ENCODE assay signal across 17 cellular contexts in the genomic region with DNA sequence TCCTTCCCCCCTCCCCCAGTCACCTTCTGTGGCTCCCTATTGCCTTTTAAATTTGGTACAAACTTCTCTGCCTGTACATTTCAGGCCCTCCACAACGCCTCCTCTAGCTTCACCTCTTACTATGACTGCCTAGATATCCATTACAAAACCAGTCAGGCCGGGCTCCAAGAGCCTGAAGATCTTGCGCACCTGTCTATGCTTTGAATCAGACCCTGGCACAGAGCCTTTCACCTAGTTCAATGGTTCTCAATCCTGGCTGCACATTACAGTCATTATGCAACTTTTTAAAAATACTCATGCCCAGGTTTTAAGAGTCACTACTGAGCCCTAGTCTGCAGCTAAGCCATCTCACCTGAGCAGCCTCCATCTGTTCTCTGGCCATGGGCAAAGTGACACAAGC. TPM values are rescaled to one million over a fixed set of nuclear protein-coding genes. Genes with fewer than 3 reads are reported as not detected.
A peak's percentile ranks its signal among the peaks of the same experiment; 100 is the strongest.
DNase-seq lines count a peak whose midpoint lies in the region; ATAC-seq and TF ChIP-seq lines count a peak whose summit lies in the region.
"Had no signal": no experiment of that assay in that cellular context is flagged by ENCODE, and none has a peak within 500 bp of the region (broad histone marks: within the 10 kb centered on the region; RNA-seq: fewer than 3 reads in every experiment).

No MANE protein-coding gene starts in this region.

- no peak overlapping the region for H2AFZ ChIP-seq in H9 (ENCODE audit: low read length)
- H2AFZ ChIP-seq: parathyroid adenoma had no signal

- no peak overlapping the region for H2BK12ac ChIP-seq in H9 (ENCODE audit: insufficient read length, low read depth, low read length)

- H4K20me1 ChIP-seq in H9 (ENCODE audit: control insufficient read depth, insufficient read depth, insufficient read length) = no peaks in the 10 kb centered on the region

- H2AK5ac ChIP-seq in H9 (ENCODE audit: insufficient read length, low read length) = no peak overlapping the region

- H3K4me1 Mint-ChIP-seq in CD14-positive monocyte (peaks cover 31% of the 10 kb centered on the region), H9 (peaks cover 4 to 6% of the 10 kb centered on the region in 2 experiments; a peak in 3 of 4 replicates)
- H3K4me1 Mint-ChIP-seq in central memory CD8-positive, alpha-beta T cell = peaks cover 11% of the 10 kb centered on the region
- H3K4me1 Mint-ChIP-seq in natural killer cell treated with Interleukin-12 subunit alpha and Interleukin-12 subunit beta and Interleukin-15 and Interleukin-18, amount 100 ng/mL, for 72 hours (ENCODE audit: low read depth in 2 of 2) = peaks cover 11 to 16% of the 10 kb centered on the region in 2 donors

- no peak overlapping the region for H3K4me3 ChIP-seq in right atrium auricular region
- H3K4me3 ChIP-seq: adrenal gland, mucosa of descending colon had no signal

- H3K27ac ChIP-seq in H9 (ENCODE audit: insufficient read length, low read depth, low read length) (no peak overlapping the region), right atrium auricular region (no peak overlapping the region)
- H3K27ac ChIP-seq: adrenal gland, parathyroid adenoma had no signal

- no CpG with 5 or more reads among the region's 3 CpGs for WGBS in H9 (ENCODE audit: extremely low coverage, insufficient read length, low lambda C conversion rate)

- no peak overlapping the region for H3K4me2 ChIP-seq in H9 (ENCODE audit: insufficient read depth, insufficient read length, low read length)

- H3T11ph ChIP-seq in H9 (ENCODE audit: low read length) = no peak overlapping the region

- H2BK5ac ChIP-seq in H9 (ENCODE audit: insufficient read length, low read length) = no peak overlapping the region

- H4K5ac ChIP-seq in H9 (ENCODE audit: insufficient read length, low read depth, low read length) = no peak overlapping the region

- no peak overlapping the region for H3K9ac ChIP-seq in H9 (ENCODE audit: extremely low read depth, insufficient read length, low read length)
- H3K9ac ChIP-seq: parathyroid adenoma had no signal

- DNase-seq in CD14-positive monocyte (ENCODE audit: low spot score) (no peak), H9 (no peak), right atrium auricular region (ENCODE audit: low spot score) (no peak)
- no peak for DNase-seq in central memory CD8-positive, alpha-beta T cell (ENCODE audit: low spot score in 2 of 2)
- DNase-seq in natural killer cell treated with Interleukin-12 subunit alpha and Interleukin-12 subunit beta and Interleukin-15 and Interleukin-18, amount 100 ng/mL, for 72 hours (ENCODE audit: low spot score) = no peak
- DNase-seq: adrenal gland; cerebellar nuclear complex; GF-D8; hypothalamus; IMR-90; kidney glomerular epithelial cell; mucosa of descending colon; NCI-H1694; stimulated activated CD4-positive, alpha-beta T cell treated with anti-CD3 and anti-CD28 coated beads, Interleukin-4, amount 100 ng/mL, for 1 hour had no signal

- H2BK120ac ChIP-seq in H9 (ENCODE audit: low read depth, low read length, poor library complexity, severe bottlenecking) = no peak overlapping the region

- H3K23me2 ChIP-seq in H9 (ENCODE audit: insufficient read length, low read depth, low read length, poor library complexity, severe bottlenecking) = peaks cover 7% of the 10 kb centered on the region

- H3K36me3 Mint-ChIP-seq in CD14-positive monocyte = peaks cover 13 to 15% of the 10 kb centered on the region in 2 donors
- H3K36me3 Mint-ChIP-seq in H9 (ENCODE audit: insufficient read depth in 1 of 3, low read depth in 3 of 3) = peaks cover 2 to 17% (median 5%) of the 10 kb centered on the region in 3 experiments
- H3K36me3 Mint-ChIP-seq in central memory CD8-positive, alpha-beta T cell (ENCODE audit: insufficient read depth) = peaks cover 4% of the 10 kb centered on the region
- peaks cover 11% of the 10 kb centered on the region for H3K36me3 Mint-ChIP-seq in natural killer cell treated with Interleukin-12 subunit alpha and Interleukin-12 subunit beta and Interleukin-15 and Interleukin-18, amount 100 ng/mL, for 72 hours

- ATAC-seq in central memory CD8-positive, alpha-beta T cell (replicated peaks; ENCODE audit: extremely low read depth, poor library complexity, severe bottlenecking) = no peak
- ATAC-seq in natural killer cell treated with Interleukin-12 subunit alpha and Interleukin-12 subunit beta and Interleukin-15 and Interleukin-18, amount 100 ng/mL, for 72 hours = no peak
- ATAC-seq in GM19452 (IDR thresholded peaks at IDR 0.05; ENCODE audit: unreplicated experiment) (no peak), HG02973 (IDR thresholded peaks at IDR 0.05; ENCODE audit: unreplicated experiment) (no peak)
- ATAC-seq: mucosa of descending colon had no signal

- no peaks in the 10 kb centered on the region for H3K79me2 ChIP-seq in H9 (ENCODE audit: insufficient read depth, low read length)
- H3K79me2 ChIP-seq: parathyroid adenoma had no signal

- peaks cover 0 to 15% (median 11%) of the 10 kb centered on the region in 7 donors for H3K9me3 Mint-ChIP-seq in CD14-positive monocyte
- peaks cover 18 to 19% of the 10 kb centered on the region in 2 experiments for H3K9me3 Mint-ChIP-seq in H9
- no peaks in the 10 kb centered on the region for H3K9me3 Mint-ChIP-seq in central memory CD8-positive, alpha-beta T cell
- H3K9me3 Mint-ChIP-seq in natural killer cell treated with Interleukin-12 subunit alpha and Interleukin-12 subunit beta and Interleukin-15 and Interleukin-18, amount 100 ng/mL, for 72 hours = peaks cover 2% of the 10 kb centered on the region

- no peak overlapping the region for H4K8ac ChIP-seq in H9 (replicated peaks; ENCODE audit: insufficient read length, low read depth, low read length)

- H3K27ac Mint-ChIP-seq in CD14-positive monocyte = peak overlapping the region in 1 of 7 donors; percentile 5
- H3K27ac Mint-ChIP-seq in H9 = no peak overlapping the region
- peak overlapping the region; percentile 76 for H3K27ac Mint-ChIP-seq in central memory CD8-positive, alpha-beta T cell (ENCODE audit: low read depth)
- peak overlapping the region; percentile 42 to 55 for H3K27ac Mint-ChIP-seq in natural killer cell treated with Interleukin-12 subunit alpha and Interleukin-12 subunit beta and Interleukin-15 and Interleukin-18, amount 100 ng/mL, for 72 hours

- H3K9me3 ChIP-seq in H9 (ENCODE audit: control insufficient read depth, low read depth, low read length) = no peaks in the 10 kb centered on the region
- peaks cover 0 to 9% of the 10 kb centered on the region in 2 donors for H3K9me3 ChIP-seq in right atrium auricular region
- H3K9me3 ChIP-seq: adrenal gland, mucosa of descending colon had no signal

- no peak overlapping the region for H3K56ac ChIP-seq in H9 (ENCODE audit: insufficient read length, low read depth, low read length)

- H3K79me1 ChIP-seq in H9 (ENCODE audit: insufficient read depth, low read depth, low read length, poor library complexity, severe bottlenecking) = no peaks in the 10 kb centered on the region

- H3K4me3 Mint-ChIP-seq in CD14-positive monocyte (peak overlapping the region; percentile 44 to 62), H9 (peak overlapping the region; percentile 24 to 43; a peak in 4 of 5 replicates)
- peak overlapping the region; percentile 49 for H3K4me3 Mint-ChIP-seq in central memory CD8-positive, alpha-beta T cell
- peak overlapping the region; percentile 69 for H3K4me3 Mint-ChIP-seq in natural killer cell treated with Interleukin-12 subunit alpha and Interleukin-12 subunit beta and Interleukin-15 and Interleukin-18, amount 100 ng/mL, for 72 hours

- H3K18ac ChIP-seq in H9 (ENCODE audit: insufficient read length, low read depth, low read length) = no peak overlapping the region

- H3K27me3 ChIP-seq in H9 (ENCODE audit: insufficient read depth, low read length) (peaks cover 7% of the 10 kb centered on the region; the same call in 1 of the 2 replicates), right atrium auricular region (no peaks in the 10 kb centered on the region)
- H3K27me3 ChIP-seq: adrenal gland had no signal

- no peak overlapping the region for H3K23ac ChIP-seq in H9 (ENCODE audit: insufficient read length, low read depth, low read length)

- H2BK15ac ChIP-seq in H9 (ENCODE audit: low read depth, low read length) = no peak overlapping the region

- H3K4me1 ChIP-seq in H9 (ENCODE audit: insufficient read depth, low read length) = no peaks in the 10 kb centered on the region
- peaks cover 0 to 14% of the 10 kb centered on the region in 2 donors for H3K4me1 ChIP-seq in right atrium auricular region
- H3K4me1 ChIP-seq: adrenal gland, parathyroid adenoma had no signal

- intact Hi-C loops in CD14-positive monocyte (cut with micrococcal nuclease) = no loop called here

- no peak overlapping the region for H3K4ac ChIP-seq in H9 (ENCODE audit: low read depth, low read length)

- H2BK20ac ChIP-seq in H9 (ENCODE audit: low read depth, low read length, poor library complexity, severe bottlenecking) = no peak overlapping the region

- no peak for TF ChIP-seq CTCF in CD14-positive monocyte (IDR thresholded peaks at IDR 0.05)
- TF ChIP-seq CTCF in H9 (conservative IDR thresholded peaks at IDR 0.05) = no peak
- no peak for TF ChIP-seq CTCF in right atrium auricular region (IDR thresholded peaks at IDR 0.05)

- H3K27me3 Mint-ChIP-seq in CD14-positive monocyte (ENCODE audit: low read depth in 3 of 3) (peaks cover 7 to 10% (median 9%) of the 10 kb centered on the region in 3 donors), H9 (ENCODE audit: low read depth) (peaks cover 52% of the 10 kb centered on the region)
- H3K27me3 Mint-ChIP-seq in central memory CD8-positive, alpha-beta T cell = peaks cover 31% of the 10 kb centered on the region
- H3K27me3 Mint-ChIP-seq in natural killer cell treated with Interleukin-12 subunit alpha and Interleukin-12 subunit beta and Interleukin-15 and Interleukin-18, amount 100 ng/mL, for 72 hours = peaks cover 16 to 24% of the 10 kb centered on the region in 2 donors

- no peak overlapping the region for H4K91ac ChIP-seq in H9 (ENCODE audit: insufficient read length, low read depth, low read length)

- no peaks in the 10 kb centered on the region for H3K36me3 ChIP-seq in right atrium auricular region
- H3K36me3 ChIP-seq: adrenal gland had no signal

- no peak overlapping the region for H3K14ac ChIP-seq in H9 (ENCODE audit: insufficient read depth, low read length)

RNA-seq across cellular contexts. Expression of a gene that starts 1.6 kb away (rescaled TPM):
- 10 to 100 TPM; 53.1 to 66.6 TPM for polyA plus RNA-seq in CD14-positive monocyte
- total RNA-seq in H9 (2021) = 4.8 and 6.0 TPM in 2 replicates
- 1 to 10 TPM; 4.9 to 5.5 TPM for total RNA-seq in natural killer cell treated with Interleukin-12 subunit alpha and Interleukin-12 subunit beta and Interleukin-15 and Interleukin-18, amount 100 ng/mL, for 72 hours
- total RNA-seq in right atrium auricular region = 100 to 1,000 TPM in 1 of 2 donors, 10 to 100 TPM in 1; 79.7 to 113 TPM

Comparison
In these comparisons a context has a peak if more than half of its experiments do, and no peak if none do; other contexts are left out.
1. H3K27ac Mint-ChIP-seq: peak in central memory CD8-positive, alpha-beta T cell (single experiment) and natural killer cell treated with Interleukin-12 subunit alpha and Interleukin-12 subunit beta and Interleukin-15 and Interleukin-18, amount 100 ng/mL, for 72 hours (2 of 2); none in H9 (0 of 3).
2. RNA of a gene that starts 1.6 kb away (total RNA-seq): 79.7 to 113 TPM in right atrium auricular region; 4.8 to 6.0 TPM in H9 and 4.9 to 5.5 TPM in natural killer cell treated with Interleukin-12 subunit alpha and Interleukin-12 subunit beta and Interleukin-15 and Interleukin-18, amount 100 ng/mL, for 72 hours; every median in the first group is over 10 times any median in the second.
3. Peak in every context shown above with its lines, with median percentiles within 50 percentile points of each other: H3K4me3 Mint-ChIP-seq.